1 cellular context compared by ENCODE assay signal in the genomic region with DNA sequence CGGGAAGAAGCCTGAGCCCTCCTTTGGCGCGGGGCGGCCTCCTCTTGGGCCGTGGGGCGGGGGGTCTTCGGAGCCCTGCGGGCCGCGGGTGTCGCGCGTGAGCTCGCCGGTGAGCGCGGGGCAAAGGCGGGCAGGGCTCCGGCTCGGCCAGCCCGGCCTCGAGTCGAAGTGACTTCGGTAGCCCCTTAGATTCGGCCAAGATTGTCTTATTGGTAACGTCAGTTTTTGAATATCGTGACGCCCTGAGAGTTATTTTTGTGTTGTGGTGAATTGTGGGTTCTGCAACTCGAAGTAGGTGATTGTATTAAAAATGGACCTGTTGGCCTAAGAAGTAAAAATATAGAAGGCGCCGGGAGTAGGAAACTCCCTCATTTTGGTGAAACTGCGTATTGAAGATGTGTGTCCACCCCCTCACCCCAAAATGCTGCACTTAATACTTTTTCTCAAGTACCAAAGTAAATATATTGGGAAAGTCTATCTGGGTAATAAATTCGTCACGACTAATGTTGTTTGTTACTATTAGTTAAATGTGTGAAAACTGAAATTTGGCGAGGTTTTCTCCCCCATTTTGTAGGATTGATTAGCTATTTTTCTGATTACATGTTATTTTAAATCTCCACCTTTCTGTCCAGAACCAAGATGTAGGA.
TF ChIP-seq lines count a peak whose summit lies in the region.

No MANE protein-coding gene starts in this region.

TF ChIP-seq in K562, 482 proteins besides CTCF, POLR2A, EP300 and RAD21 (continued from another document and continues in another):
- TF ChIP-seq, protein P1, sequence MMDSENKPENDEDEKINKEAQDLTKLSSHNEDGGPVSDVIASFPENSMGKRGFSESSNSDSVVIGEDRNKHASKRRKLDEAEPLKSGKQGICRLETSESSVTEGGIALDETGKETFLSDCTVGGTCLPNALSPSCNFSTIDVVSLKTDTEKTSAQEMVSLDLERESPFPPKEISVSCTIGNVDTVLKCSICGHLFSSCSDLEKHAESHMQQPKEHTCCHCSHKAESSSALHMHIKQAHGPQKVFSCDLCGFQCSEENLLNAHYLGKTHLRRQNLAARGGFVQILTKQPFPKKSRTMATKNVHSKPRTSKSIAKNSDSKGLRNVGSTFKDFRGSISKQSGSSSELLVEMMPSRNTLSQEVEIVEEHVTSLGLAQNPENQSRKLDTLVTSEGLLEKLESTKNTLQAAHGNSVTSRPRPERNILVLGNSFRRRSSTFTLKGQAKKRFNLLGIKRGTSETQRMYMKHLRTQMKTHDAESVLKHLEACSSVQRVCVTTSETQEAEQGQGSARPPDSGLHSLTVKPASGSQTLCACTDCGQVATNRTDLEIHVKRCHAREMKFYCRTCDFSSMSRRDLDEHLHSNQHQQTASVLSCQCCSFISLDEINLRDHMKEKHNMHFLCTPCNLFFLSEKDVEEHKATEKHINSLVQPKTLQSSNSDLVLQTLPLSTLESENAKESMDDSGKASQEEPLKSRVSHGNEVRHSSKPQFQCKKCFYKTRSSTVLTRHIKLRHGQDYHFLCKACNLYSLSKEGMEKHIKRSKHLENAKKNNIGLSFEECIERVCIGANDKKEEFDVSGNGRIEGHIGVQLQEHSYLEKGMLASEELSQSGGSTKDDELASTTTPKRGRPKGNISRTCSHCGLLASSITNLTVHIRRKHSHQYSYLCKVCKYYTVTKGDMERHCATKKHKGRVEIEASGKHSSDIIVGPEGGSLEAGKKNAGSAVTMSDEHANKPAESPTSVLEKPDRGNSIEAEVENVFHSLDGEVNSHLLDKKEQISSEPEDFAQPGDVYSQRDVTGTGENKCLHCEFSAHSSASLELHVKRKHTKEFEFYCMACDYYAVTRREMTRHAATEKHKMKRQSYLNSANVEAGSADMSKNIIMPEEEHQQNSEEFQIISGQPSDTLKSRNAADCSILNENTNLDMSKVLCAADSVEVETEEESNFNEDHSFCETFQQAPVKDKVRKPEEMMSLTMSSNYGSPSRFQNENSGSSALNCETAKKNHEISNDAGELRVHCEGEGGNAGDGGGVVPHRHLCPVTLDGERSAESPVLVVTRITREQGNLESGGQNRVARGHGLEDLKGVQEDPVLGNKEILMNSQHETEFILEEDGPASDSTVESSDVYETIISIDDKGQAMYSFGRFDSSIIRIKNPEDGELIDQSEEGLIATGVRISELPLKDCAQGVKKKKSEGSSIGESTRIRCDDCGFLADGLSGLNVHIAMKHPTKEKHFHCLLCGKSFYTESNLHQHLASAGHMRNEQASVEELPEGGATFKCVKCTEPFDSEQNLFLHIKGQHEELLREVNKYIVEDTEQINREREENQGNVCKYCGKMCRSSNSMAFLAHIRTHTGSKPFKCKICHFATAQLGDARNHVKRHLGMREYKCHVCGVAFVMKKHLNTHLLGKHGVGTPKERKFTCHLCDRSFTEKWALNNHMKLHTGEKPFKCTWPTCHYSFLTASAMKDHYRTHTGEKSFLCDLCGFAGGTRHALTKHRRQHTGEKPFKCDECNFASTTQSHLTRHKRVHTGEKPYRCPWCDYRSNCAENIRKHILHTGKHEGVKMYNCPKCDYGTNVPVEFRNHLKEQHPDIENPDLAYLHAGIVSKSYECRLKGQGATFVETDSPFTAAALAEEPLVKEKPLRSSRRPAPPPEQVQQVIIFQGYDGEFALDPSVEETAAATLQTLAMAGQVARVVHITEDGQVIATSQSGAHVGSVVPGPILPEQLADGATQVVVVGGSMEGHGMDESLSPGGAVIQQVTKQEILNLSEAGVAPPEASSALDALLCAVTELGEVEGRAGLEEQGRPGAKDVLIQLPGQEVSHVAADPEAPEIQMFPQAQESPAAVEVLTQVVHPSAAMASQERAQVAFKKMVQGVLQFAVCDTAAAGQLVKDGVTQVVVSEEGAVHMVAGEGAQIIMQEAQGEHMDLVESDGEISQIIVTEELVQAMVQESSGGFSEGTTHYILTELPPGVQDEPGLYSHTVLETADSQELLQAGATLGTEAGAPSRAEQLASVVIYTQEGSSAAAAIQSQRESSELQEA (IDR thresholded peaks at IDR 0.05; ENCODE audit: low read depth): no peak
- TF ChIP-seq MAZ (CRISPR knock-in tag; conservative IDR thresholded peaks at IDR 0.05 in 1 of 2, IDR thresholded peaks at IDR 0.05 in 1 of 2): no peak
- TF ChIP-seq, protein P2, sequence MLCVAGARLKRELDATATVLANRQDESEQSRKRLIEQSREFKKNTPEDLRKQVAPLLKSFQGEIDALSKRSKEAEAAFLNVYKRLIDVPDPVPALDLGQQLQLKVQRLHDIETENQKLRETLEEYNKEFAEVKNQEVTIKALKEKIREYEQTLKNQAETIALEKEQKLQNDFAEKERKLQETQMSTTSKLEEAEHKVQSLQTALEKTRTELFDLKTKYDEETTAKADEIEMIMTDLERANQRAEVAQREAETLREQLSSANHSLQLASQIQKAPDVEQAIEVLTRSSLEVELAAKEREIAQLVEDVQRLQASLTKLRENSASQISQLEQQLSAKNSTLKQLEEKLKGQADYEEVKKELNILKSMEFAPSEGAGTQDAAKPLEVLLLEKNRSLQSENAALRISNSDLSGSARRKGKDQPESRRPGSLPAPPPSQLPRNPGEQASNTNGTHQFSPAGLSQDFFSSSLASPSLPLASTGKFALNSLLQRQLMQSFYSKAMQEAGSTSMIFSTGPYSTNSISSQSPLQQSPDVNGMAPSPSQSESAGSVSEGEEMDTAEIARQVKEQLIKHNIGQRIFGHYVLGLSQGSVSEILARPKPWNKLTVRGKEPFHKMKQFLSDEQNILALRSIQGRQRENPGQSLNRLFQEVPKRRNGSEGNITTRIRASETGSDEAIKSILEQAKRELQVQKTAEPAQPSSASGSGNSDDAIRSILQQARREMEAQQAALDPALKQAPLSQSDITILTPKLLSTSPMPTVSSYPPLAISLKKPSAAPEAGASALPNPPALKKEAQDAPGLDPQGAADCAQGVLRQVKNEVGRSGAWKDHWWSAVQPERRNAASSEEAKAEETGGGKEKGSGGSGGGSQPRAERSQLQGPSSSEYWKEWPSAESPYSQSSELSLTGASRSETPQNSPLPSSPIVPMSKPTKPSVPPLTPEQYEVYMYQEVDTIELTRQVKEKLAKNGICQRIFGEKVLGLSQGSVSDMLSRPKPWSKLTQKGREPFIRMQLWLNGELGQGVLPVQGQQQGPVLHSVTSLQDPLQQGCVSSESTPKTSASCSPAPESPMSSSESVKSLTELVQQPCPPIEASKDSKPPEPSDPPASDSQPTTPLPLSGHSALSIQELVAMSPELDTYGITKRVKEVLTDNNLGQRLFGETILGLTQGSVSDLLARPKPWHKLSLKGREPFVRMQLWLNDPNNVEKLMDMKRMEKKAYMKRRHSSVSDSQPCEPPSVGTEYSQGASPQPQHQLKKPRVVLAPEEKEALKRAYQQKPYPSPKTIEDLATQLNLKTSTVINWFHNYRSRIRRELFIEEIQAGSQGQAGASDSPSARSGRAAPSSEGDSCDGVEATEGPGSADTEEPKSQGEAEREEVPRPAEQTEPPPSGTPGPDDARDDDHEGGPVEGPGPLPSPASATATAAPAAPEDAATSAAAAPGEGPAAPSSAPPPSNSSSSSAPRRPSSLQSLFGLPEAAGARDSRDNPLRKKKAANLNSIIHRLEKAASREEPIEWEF (CRISPR knock-in tag; IDR thresholded peaks at IDR 0.05): no peak
- no peak for TF ChIP-seq CEBPB (tag; IDR thresholded peaks at IDR 0.05)
- TF ChIP-seq BRCA1 (IDR thresholded peaks at IDR 0.05): no peak
- no peak for TF ChIP-seq BRCA1 (CRISPR knock-in tag; IDR thresholded peaks at IDR 0.05)
- no peak for TF ChIP-seq HNRNPK (IDR thresholded peaks at IDR 0.05; ENCODE audit: low read depth, low read length, poor library complexity, severe bottlenecking)
- TF ChIP-seq NR2C2 (CRISPR knock-in tag; IDR thresholded peaks at IDR 0.05): no peak
- TF ChIP-seq NR2C2 (tag; IDR thresholded peaks at IDR 0.05): no peak
- no peak for TF ChIP-seq THRAP3 (IDR thresholded peaks at IDR 0.05; ENCODE audit: borderline replicate concordance)
- TF ChIP-seq GABPA (tag; conservative IDR thresholded peaks at IDR 0.05; ENCODE audit: low read depth): no peak
- TF ChIP-seq, protein P3, sequence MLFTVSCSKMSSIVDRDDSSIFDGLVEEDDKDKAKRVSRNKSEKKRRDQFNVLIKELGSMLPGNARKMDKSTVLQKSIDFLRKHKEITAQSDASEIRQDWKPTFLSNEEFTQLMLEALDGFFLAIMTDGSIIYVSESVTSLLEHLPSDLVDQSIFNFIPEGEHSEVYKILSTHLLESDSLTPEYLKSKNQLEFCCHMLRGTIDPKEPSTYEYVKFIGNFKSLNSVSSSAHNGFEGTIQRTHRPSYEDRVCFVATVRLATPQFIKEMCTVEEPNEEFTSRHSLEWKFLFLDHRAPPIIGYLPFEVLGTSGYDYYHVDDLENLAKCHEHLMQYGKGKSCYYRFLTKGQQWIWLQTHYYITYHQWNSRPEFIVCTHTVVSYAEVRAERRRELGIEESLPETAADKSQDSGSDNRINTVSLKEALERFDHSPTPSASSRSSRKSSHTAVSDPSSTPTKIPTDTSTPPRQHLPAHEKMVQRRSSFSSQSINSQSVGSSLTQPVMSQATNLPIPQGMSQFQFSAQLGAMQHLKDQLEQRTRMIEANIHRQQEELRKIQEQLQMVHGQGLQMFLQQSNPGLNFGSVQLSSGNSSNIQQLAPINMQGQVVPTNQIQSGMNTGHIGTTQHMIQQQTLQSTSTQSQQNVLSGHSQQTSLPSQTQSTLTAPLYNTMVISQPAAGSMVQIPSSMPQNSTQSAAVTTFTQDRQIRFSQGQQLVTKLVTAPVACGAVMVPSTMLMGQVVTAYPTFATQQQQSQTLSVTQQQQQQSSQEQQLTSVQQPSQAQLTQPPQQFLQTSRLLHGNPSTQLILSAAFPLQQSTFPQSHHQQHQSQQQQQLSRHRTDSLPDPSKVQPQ (CRISPR knock-in tag; IDR thresholded peaks at IDR 0.05; ENCODE audit: borderline replicate concordance): no peak
- TF ChIP-seq, protein P4, sequence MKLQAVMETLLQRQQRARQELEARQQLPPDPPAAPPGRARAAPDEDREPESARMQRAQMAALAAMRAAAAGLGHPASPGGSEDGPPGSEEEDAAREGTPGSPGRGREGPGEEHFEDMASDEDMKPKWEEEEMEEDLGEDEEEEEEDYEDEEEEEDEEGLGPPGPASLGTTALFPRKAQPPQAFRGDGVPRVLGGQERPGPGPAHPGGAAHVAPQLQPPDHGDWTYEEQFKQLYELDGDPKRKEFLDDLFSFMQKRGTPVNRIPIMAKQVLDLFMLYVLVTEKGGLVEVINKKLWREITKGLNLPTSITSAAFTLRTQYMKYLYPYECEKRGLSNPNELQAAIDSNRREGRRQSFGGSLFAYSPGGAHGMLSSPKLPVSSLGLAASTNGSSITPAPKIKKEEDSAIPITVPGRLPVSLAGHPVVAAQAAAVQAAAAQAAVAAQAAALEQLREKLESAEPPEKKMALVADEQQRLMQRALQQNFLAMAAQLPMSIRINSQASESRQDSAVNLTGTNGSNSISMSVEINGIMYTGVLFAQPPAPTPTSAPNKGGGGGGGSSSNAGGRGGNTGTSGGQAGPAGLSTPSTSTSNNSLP (IDR thresholded peaks at IDR 0.05; ENCODE audit: borderline replicate concordance, low read depth, low read length): no peak
- TF ChIP-seq, protein P5, sequence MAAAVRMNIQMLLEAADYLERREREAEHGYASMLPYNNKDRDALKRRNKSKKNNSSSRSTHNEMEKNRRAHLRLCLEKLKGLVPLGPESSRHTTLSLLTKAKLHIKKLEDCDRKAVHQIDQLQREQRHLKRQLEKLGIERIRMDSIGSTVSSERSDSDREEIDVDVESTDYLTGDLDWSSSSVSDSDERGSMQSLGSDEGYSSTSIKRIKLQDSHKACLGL (CRISPR knock-in tag; IDR thresholded peaks at IDR 0.05; ENCODE audit: borderline replicate concordance, poor library complexity, severe bottlenecking): no peak
- TF ChIP-seq, protein P6, sequence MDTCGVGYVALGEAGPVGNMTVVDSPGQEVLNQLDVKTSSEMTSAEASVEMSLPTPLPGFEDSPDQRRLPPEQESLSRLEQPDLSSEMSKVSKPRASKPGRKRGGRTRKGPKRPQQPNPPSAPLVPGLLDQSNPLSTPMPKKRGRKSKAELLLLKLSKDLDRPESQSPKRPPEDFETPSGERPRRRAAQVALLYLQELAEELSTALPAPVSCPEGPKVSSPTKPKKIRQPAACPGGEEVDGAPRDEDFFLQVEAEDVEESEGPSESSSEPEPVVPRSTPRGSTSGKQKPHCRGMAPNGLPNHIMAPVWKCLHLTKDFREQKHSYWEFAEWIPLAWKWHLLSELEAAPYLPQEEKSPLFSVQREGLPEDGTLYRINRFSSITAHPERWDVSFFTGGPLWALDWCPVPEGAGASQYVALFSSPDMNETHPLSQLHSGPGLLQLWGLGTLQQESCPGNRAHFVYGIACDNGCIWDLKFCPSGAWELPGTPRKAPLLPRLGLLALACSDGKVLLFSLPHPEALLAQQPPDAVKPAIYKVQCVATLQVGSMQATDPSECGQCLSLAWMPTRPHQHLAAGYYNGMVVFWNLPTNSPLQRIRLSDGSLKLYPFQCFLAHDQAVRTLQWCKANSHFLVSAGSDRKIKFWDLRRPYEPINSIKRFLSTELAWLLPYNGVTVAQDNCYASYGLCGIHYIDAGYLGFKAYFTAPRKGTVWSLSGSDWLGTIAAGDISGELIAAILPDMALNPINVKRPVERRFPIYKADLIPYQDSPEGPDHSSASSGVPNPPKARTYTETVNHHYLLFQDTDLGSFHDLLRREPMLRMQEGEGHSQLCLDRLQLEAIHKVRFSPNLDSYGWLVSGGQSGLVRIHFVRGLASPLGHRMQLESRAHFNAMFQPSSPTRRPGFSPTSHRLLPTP (IDR thresholded peaks at IDR 0.05; ENCODE audit: borderline replicate concordance, extremely low read depth, insufficient read length): no peak
- TF ChIP-seq, protein P7, sequence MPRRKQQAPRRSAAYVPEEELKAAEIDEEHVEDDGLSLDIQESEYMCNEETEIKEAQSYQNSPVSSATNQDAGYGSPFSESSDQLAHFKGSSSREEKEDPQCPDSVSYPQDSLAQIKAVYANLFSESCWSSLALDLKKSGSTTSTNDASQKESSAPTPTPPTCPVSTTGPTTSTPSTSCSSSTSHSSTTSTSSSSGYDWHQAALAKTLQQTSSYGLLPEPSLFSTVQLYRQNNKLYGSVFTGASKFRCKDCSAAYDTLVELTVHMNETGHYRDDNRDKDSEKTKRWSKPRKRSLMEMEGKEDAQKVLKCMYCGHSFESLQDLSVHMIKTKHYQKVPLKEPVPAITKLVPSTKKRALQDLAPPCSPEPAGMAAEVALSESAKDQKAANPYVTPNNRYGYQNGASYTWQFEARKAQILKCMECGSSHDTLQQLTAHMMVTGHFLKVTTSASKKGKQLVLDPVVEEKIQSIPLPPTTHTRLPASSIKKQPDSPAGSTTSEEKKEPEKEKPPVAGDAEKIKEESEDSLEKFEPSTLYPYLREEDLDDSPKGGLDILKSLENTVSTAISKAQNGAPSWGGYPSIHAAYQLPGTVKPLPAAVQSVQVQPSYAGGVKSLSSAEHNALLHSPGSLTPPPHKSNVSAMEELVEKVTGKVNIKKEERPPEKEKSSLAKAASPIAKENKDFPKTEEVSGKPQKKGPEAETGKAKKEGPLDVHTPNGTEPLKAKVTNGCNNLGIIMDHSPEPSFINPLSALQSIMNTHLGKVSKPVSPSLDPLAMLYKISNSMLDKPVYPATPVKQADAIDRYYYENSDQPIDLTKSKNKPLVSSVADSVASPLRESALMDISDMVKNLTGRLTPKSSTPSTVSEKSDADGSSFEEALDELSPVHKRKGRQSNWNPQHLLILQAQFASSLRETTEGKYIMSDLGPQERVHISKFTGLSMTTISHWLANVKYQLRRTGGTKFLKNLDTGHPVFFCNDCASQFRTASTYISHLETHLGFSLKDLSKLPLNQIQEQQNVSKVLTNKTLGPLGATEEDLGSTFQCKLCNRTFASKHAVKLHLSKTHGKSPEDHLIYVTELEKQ (CRISPR knock-in tag; IDR thresholded peaks at IDR 0.05): no peak
- no peak for TF ChIP-seq ETV5 (CRISPR knock-in tag; IDR thresholded peaks at IDR 0.05; ENCODE audit: low read depth)
- no peak for TF ChIP-seq BCOR (IDR thresholded peaks at IDR 0.05)
- TF ChIP-seq, protein P8, sequence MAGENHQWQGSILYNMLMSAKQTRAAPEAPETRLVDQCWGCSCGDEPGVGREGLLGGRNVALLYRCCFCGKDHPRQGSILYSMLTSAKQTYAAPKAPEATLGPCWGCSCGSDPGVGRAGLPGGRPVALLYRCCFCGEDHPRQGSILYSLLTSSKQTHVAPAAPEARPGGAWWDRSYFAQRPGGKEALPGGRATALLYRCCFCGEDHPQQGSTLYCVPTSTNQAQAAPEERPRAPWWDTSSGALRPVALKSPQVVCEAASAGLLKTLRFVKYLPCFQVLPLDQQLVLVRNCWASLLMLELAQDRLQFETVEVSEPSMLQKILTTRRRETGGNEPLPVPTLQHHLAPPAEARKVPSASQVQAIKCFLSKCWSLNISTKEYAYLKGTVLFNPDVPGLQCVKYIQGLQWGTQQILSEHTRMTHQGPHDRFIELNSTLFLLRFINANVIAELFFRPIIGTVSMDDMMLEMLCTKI (IDR thresholded peaks at IDR 0.05; ENCODE audit: partially characterized antibody): no peak
